Comparison of ENCODE assay signal across 9 cellular contexts in the genomic region with DNA sequence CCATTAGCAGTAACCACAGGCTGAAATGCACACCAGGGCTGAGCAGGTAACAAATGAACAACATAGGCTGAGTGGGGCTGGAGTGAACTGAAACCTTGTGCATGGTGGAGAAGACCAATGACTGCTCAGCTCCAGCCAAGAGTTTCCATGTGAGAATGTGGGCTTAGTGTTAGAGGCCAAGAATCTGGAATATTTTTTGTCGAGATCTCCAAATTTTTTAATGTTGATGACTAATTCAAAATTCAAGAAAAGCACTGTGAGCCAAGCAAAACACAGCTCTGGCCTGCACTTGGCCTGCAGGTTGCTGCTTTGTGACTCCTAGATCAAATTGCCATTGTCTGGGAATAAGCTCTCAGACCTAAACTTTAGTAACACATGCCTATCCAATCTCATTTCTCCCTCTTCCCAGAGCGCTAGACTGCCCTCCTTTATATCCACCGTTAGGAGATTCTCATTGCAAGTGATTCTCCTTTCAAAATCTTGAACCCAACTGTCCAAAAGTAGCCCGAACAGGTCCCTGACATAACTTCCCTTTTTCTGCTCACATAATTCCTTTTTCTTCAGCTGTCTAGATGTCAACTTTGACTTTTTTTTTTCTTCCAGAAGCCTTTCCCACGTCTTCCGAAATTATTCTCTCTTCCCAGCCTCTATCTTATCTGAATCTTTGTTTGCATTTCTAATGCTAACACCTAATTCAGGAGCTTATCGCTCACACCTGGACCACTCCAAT. TPM values are rescaled to one million over a fixed set of nuclear protein-coding genes. Genes with fewer than 3 reads are reported as not detected.
DNase-seq lines count a peak whose midpoint lies in the region; ATAC-seq, FAIRE-seq and TF ChIP-seq lines count a peak whose summit lies in the region.
"Had no signal": no experiment of that assay in that cellular context is flagged by ENCODE, and none has a peak within 500 bp of the region (broad histone marks: within the 10 kb centered on the region; RNA-seq: fewer than 3 reads in every experiment).

No MANE protein-coding gene starts in this region.

- H3K9me3 Mint-ChIP-seq in chondrocyte (ENCODE audit: low read depth) = peaks cover 3% of the 10 kb centered on the region

- H3K27me3 Mint-ChIP-seq in chondrocyte (ENCODE audit: low read depth) = no peaks in the 10 kb centered on the region

- peaks cover 0 to 2% of the 10 kb centered on the region in 2 donors for H3K36me3 ChIP-seq in mucosa of rectum (ENCODE audit: control insufficient read depth in 2 of 2, insufficient read depth in 2 of 2, low read length in 2 of 2)

- no peaks in the 10 kb centered on the region for H3K27me3 ChIP-seq in mucosa of rectum (ENCODE audit: control insufficient read depth in 2 of 2, insufficient read depth in 2 of 2, low read length in 2 of 2)

- TF ChIP-seq CTCF in A549 (IDR thresholded peaks at IDR 0.05) (no peak), chondrocyte (IDR thresholded peaks at IDR 0.05) (no peak)

- no peak for TF ChIP-seq RAD21 in A549 (conservative IDR thresholded peaks at IDR 0.05 in 1 of 2, IDR thresholded peaks at IDR 0.05 in 1 of 2)

- no peak for FAIRE-seq in A549 (lab: Jason Lieb, UNC)
- FAIRE-seq: islet of Langerhans had no signal

- H3K4me1 ChIP-seq in A549 (peaks cover 90% of the 10 kb centered on the region), mucosa of rectum (ENCODE audit: control insufficient read depth in 2 of 2, insufficient read depth in 2 of 2, low read length in 2 of 2) (peaks cover 71 to 85% of the 10 kb centered on the region in 2 donors)

- ATAC-seq in A549 = peak; percentile 12 to 24; a peak in 4 of 6 replicates
- ATAC-seq in GM19467 (IDR thresholded peaks at IDR 0.05; ENCODE audit: unreplicated experiment) = no peak

- POLR2A ChIA-PET in A549 (lab: Yijun Ruan, JAX) = interaction anchor here (1.4 kb wide), 1 partner anchor 56 kb away, joined by 5 read pairs; a partner anchor contains a TSS

- peak overlapping the region; percentile 78 for H3K27ac Mint-ChIP-seq in chondrocyte (ENCODE audit: unreplicated experiment)

- TF ChIP-seq POLR2A in A549 (IDR thresholded peaks at IDR 0.05; ENCODE audit: low read length) = no peak

- no peak for TF ChIP-seq EP300 in A549 (IDR thresholded peaks at IDR 0.05)

- peaks cover 74% of the 10 kb centered on the region for H3K4me1 Mint-ChIP-seq in chondrocyte (ENCODE audit: low read depth)

- H3K9ac ChIP-seq in mucosa of rectum (ENCODE audit: low read depth in 1 of 2, low read length in 2 of 2) = peak overlapping the region in 1 of 2 donors; percentile 62

- H3K9me3 ChIP-seq in A549 = no peaks in the 10 kb centered on the region
- H3K9me3 ChIP-seq in mucosa of rectum (ENCODE audit: control insufficient read depth in 2 of 2, low read length in 2 of 2) = no peaks in the 10 kb centered on the region

- H3K4me2 ChIP-seq in A549 = peak overlapping the region; percentile 89

- CTCF ChIA-PET in A549 (lab: Yijun Ruan, JAX) = interaction anchor here (2.3 to 4.0 kb wide), 3 partner anchors 28 to 185 kb away, joined by 7 to 14 read pairs (median 7); no protein-coding TSS in a partner anchor

- H3K27ac ChIP-seq in A549 (peak overlapping the region; percentile 94 to 96), mucosa of rectum (ENCODE audit: low read depth in 2 of 2, low read length in 2 of 2) (peak overlapping the region; percentile 87 to 89)

- H3K4me3 Mint-ChIP-seq in chondrocyte (ENCODE audit: unreplicated experiment) = no peak overlapping the region

- H3K4me3 ChIP-seq in A549 = peak overlapping the region; percentile 29
- peak overlapping the region; percentile 30 to 49 for H3K4me3 ChIP-seq in mucosa of rectum (ENCODE audit: low read length in 2 of 2)

- DNase-seq in A549 (ENCODE audit: low read depth in 1 of 2, low spot score in 1 of 2) = no peak
- DNase-seq in HT1080 (ENCODE audit: low read depth) = peak; percentile 81
- no peak for DNase-seq in chondrocyte (ENCODE audit: low spot score)
- DNase-seq in stimulated activated CD4-positive, alpha-beta T cell treated with anti-CD3 and anti-CD28 coated beads, Interleukin-15, amount 100 ng/mL, for 24 hours = no peak
- no peak for DNase-seq in activated CD4-positive, alpha-beta T cell treated with anti-CD3 and anti-CD28 coated beads, Interleukin-2, amount 50 U/mL, for 48 hours
- DNase-seq in hippocampal formation (lab: John Stamatoyannopoulos, UW) = no peak

- 45% methylated on average over 7 of the region's 7 CpGs for WGBS in A549 (ENCODE audit: missing lambda C conversion rate)

- H3K36me3 Mint-ChIP-seq in chondrocyte (ENCODE audit: low read depth) = no peaks in the 10 kb centered on the region

TF ChIP-seq in A549, 52 proteins besides CTCF, POLR2A, EP300 and RAD21:
- TF ChIP-seq ZFP36 (IDR thresholded peaks at IDR 0.05; ENCODE audit: borderline replicate concordance, partially characterized antibody) (no peak), FOSL2 (IDR thresholded peaks at IDR 0.05) (no peak), FOSL2 (CRISPR knock-in tag; IDR thresholded peaks at IDR 0.05) (peak; percentile 34; the same call in 1 of the 2 replicates)

RNA-seq across cellular contexts. Expression of a gene that starts 7.5 kb away (rescaled TPM):
- 71.7 and 80.2 TPM in 2 replicates for polyA plus RNA-seq in A549 (2011; rRNA removed)
- polyA plus RNA-seq in A549 (2012; cell fraction: cytosol; rRNA removed) = 34.7 and 35.8 TPM in 2 replicates
- polyA plus RNA-seq in A549 (2012; cell fraction: nucleus; rRNA removed) = 30.2 and 39.4 TPM in 2 replicates
- 33.8 to 38.8 TPM (median 36.0 TPM) in 3 replicates for polyA plus RNA-seq in A549 (2017; fragmentation: RNase III; extraction: RNeasy Plus Mini Kit Qiagen cat#74134 plus additional on column Dnase treatment)
- 62.9 and 67.3 TPM in 2 replicates for polyA minus RNA-seq in A549 (2011; rRNA and poly(A)+ RNA removed)
- total RNA-seq in HT1080 (2014; rRNA removed; shearing (Covaris generic)) = 16.4 and 22.9 TPM in 2 replicates
- 23.2 and 24.2 TPM in 2 replicates for polyA plus RNA-seq in HT1080 (2015; cell fraction: cytosol; rRNA removed)
- polyA plus RNA-seq in HT1080 (2015; cell fraction: nucleus; rRNA removed) = 24.2 and 26.8 TPM in 2 replicates
- total RNA-seq in chondrocyte = 8.9 to 10.9 TPM (median 10.5 TPM) in 3 replicates

RNA-seq across cellular contexts. Expression of a gene that starts 55.2 kb away (rescaled TPM):
- 14.2 and 19.0 TPM in 2 replicates for polyA plus RNA-seq in A549 (2011; rRNA removed)
- 4.7 and 5.5 TPM in 2 replicates for polyA plus RNA-seq in A549 (2012; cell fraction: cytosol; rRNA removed)
- polyA plus RNA-seq in A549 (2012; cell fraction: nucleus; rRNA removed) = 1.4 and 2.3 TPM in 2 replicates
- polyA plus RNA-seq in A549 (2017; fragmentation: RNase III; extraction: RNeasy Plus Mini Kit Qiagen cat#74134 plus additional on column Dnase treatment) = 30.9 to 32.1 TPM (median 31.8 TPM) in 3 replicates
- polyA minus RNA-seq in A549 (2011; rRNA and poly(A)+ RNA removed) = 7.1 and 10.1 TPM in 2 replicates
- total RNA-seq in HT1080 (2014; rRNA removed; shearing (Covaris generic)) = 34.9 and 46.4 TPM in 2 replicates
- 43.8 and 61.3 TPM in 2 replicates for polyA plus RNA-seq in HT1080 (2015; cell fraction: cytosol; rRNA removed)
- 19.5 and 20.2 TPM in 2 replicates for polyA plus RNA-seq in HT1080 (2015; cell fraction: nucleus; rRNA removed)
- 49.2 to 51.4 TPM (median 50.9 TPM) in 3 replicates for total RNA-seq in chondrocyte
